Comparison of ENCODE assay signal across 18 cellular contexts in the genomic region with DNA sequence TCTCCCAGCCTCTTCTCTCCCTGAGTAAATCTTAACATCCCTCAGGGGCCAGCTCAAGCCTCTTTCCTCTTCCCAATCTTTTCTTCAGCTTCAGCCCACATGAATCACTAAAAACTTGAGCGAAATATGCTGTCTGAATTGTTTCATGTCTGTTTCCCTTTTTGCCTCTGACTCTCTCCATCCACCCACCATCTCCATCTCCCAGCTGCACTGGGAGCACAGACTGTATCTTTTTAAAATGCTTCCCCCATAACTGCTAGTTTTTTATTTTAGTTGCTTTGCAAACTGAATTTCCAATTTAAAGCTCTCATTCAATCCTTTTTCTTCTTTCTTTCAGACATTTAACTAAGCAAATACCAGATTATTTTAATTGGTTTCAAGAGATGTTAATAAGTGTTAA.
"Had no signal": no experiment of that assay in that cellular context is flagged by ENCODE, and none has a peak within 500 bp of the region (broad histone marks: within the 10 kb centered on the region; RNA-seq: fewer than 3 reads in every experiment).

No MANE protein-coding gene starts in this region.

- FAIRE-seq: islet of Langerhans had no signal

- DNase-seq: activated B cell treated with CpG ODN at 0.5 μM for 24 hours; activated CD4-positive, alpha-beta T cell treated with anti-CD3 and anti-CD28 coated beads, Interleukin-2, amount 10 ng/mL, durations not matched to agents 24 days and 14 days; activated CD8-positive, alpha-beta memory T cell treated with anti-CD3 and anti-CD28 coated beads, Interleukin-2, amount 50 U/mL, for 48 hours; activated gamma-delta T cell treated with Interleukin-2 at 50 U/mL for 16 hours; activated T-cell treated with anti-CD3 and anti-CD28 coated beads, Interleukin-2, amount 50 U/mL, for 72 hours; amniotic stem cell; gastrocnemius medialis; heart right ventricle; left colon; lower lobe of right lung; T-helper 2 cell had no signal

- H3K4me3 ChIP-seq: gastrocnemius medialis, heart right ventricle, lower lobe of right lung, right atrium auricular region had no signal

- H3K9me3 Mint-ChIP-seq: activated B cell treated with CpG ODN at 0.5 μM for 24 hours; activated CD4-positive, alpha-beta T cell treated with anti-CD3 and anti-CD28 coated beads, Interleukin-2, amount 10 ng/mL, durations not matched to agents 24 days and 14 days; activated T-cell treated with anti-CD3 and anti-CD28 coated beads, Interleukin-2, amount 50 U/mL, for 72 hours; central memory CD8-positive, alpha-beta T cell; mesothelial cell of epicardium; stimulated activated naive CD8-positive, alpha-beta T cell treated with anti-CD3 and anti-CD28 coated beads, Interleukin-15, Interleukin-2, amounts not matched to agents 100 ng/mL and 50 ng/mL, for 24 hours had no signal

- H3K27me3 Mint-ChIP-seq: activated B cell treated with CpG ODN at 0.5 μM for 24 hours; activated naive CD8-positive, alpha-beta T cell; central memory CD8-positive, alpha-beta T cell; stimulated activated naive CD8-positive, alpha-beta T cell treated with anti-CD3 and anti-CD28 coated beads, Interleukin-15, Interleukin-2, amounts not matched to agents 100 ng/mL and 50 ng/mL, for 24 hours had no signal

- H3K36me3 Mint-ChIP-seq: activated naive CD8-positive, alpha-beta T cell; mesothelial cell of epicardium had no signal

- H3K9me3 ChIP-seq: gastrocnemius medialis, heart right ventricle, lower lobe of right lung, right atrium auricular region had no signal

- H3K27ac Mint-ChIP-seq: activated B cell treated with CpG ODN at 0.5 μM for 24 hours; activated CD4-positive, alpha-beta T cell treated with anti-CD3 and anti-CD28 coated beads, Interleukin-2, amount 10 ng/mL, durations not matched to agents 24 days and 14 days; activated naive CD8-positive, alpha-beta T cell; activated T-cell treated with anti-CD3 and anti-CD28 coated beads, Interleukin-2, amount 50 U/mL, for 72 hours; mesothelial cell of epicardium; stimulated activated naive CD8-positive, alpha-beta T cell treated with anti-CD3 and anti-CD28 coated beads, Interleukin-15, Interleukin-2, amounts not matched to agents 100 ng/mL and 50 ng/mL, for 24 hours had no signal

- H3K27me3 ChIP-seq: gastrocnemius medialis, heart right ventricle, right atrium auricular region had no signal

- H3K36me3 ChIP-seq: gastrocnemius medialis, heart right ventricle, lower lobe of right lung, right atrium auricular region had no signal

- ATAC-seq: activated T-cell treated with anti-CD3 and anti-CD28 coated beads, Interleukin-2, amount 50 U/mL, for 72 hours; gastrocnemius medialis; heart right ventricle; left colon; lower lobe of right lung had no signal

- H3K27ac ChIP-seq: epithelial cell of prostate, gastrocnemius medialis, lower lobe of right lung, right atrium auricular region had no signal

- H3K4me3 Mint-ChIP-seq: activated B cell treated with CpG ODN at 0.5 μM for 24 hours; activated CD4-positive, alpha-beta T cell treated with anti-CD3 and anti-CD28 coated beads, Interleukin-2, amount 10 ng/mL, durations not matched to agents 24 days and 14 days; activated naive CD8-positive, alpha-beta T cell; activated T-cell treated with anti-CD3 and anti-CD28 coated beads, Interleukin-2, amount 50 U/mL, for 72 hours; central memory CD8-positive, alpha-beta T cell; mesothelial cell of epicardium; stimulated activated naive CD8-positive, alpha-beta T cell treated with anti-CD3 and anti-CD28 coated beads, Interleukin-15, Interleukin-2, amounts not matched to agents 100 ng/mL and 50 ng/mL, for 24 hours had no signal
